In genomic region chr15:38707802-38708671, GRCh38 we compare ENCODE assay signal across 8 cellular contexts.
DNase-seq lines count a peak whose midpoint lies in the region; ATAC-seq, FAIRE-seq and TF ChIP-seq lines count a peak whose summit lies in the region.

No MANE protein-coding gene starts in this region.

- no peak overlapping the region for H3K27ac Mint-ChIP-seq in type B pancreatic cell

- peak; percentile 83 for ATAC-seq in GM19438 (IDR thresholded peaks at IDR 0.05; ENCODE audit: low read depth, unreplicated experiment)
- ATAC-seq in HG03460 (IDR thresholded peaks at IDR 0.05; ENCODE audit: unreplicated experiment), result peak; percentile 77
- ATAC-seq in left lobe of liver, result peak; percentile 94

- no peak overlapping the region for H3K4me3 ChIP-seq in choroid plexus epithelial cell (ENCODE audit: low read depth, low read length)

- peak; percentile 65 for FAIRE-seq in RCC 7860 (lab: Jason Lieb, UNC)

- H3K4me1 Mint-ChIP-seq in type B pancreatic cell (ENCODE audit: unreplicated experiment), result peaks cover 12% of the 10 kb centered on the region

- H3K27me3 Mint-ChIP-seq in type B pancreatic cell, result peaks cover 30% of the 10 kb centered on the region

- H3K9me3 Mint-ChIP-seq in type B pancreatic cell, result no peaks in the 10 kb centered on the region

- peak; percentile 88 for TF ChIP-seq CTCF in choroid plexus epithelial cell (conservative IDR thresholded peaks at IDR 0.05; ENCODE audit: low read depth, low read length)
- peak; percentile 90 for TF ChIP-seq CTCF in type B pancreatic cell (conservative IDR thresholded peaks at IDR 0.05)

- no peaks in the 10 kb centered on the region for H3K36me3 Mint-ChIP-seq in type B pancreatic cell

- peak; percentile 17 for DNase-seq in NK-92 treated with Interleukin-12 subunit alpha and Interleukin-12 subunit beta, amount 100 ng/mL, for 24 hours (lab: John Stamatoyannopoulos, UW)
- DNase-seq in NK-92 (lab: John Stamatoyannopoulos, UW; ENCODE audit: unreplicated experiment) (no peak), RCC 7860 (ENCODE audit: low spot score) (peak; percentile 48), choroid plexus epithelial cell (ENCODE audit: low read depth) (peak; percentile 85), left lobe of liver (ENCODE audit: low spot score) (no peak), type B pancreatic cell (ENCODE audit: extremely low spot score, unreplicated experiment) (no peak)

- H3K4me3 Mint-ChIP-seq in type B pancreatic cell, result no peak overlapping the region

Comparison
In these comparisons a context has a peak if more than half of its experiments do, and no peak if none do; other contexts are left out.
1. DNase-seq: peak in NK-92 treated with Interleukin-12 subunit alpha and Interleukin-12 subunit beta, amount 100 ng/mL, for 24 hours (single experiment), RCC 7860 (single experiment) and choroid plexus epithelial cell (single experiment); none in NK-92 (single experiment), left lobe of liver (single experiment) and type B pancreatic cell (single experiment).
2. Peak in every context shown above with its lines, with median percentiles within 50 percentile points of each other: ATAC-seq.